In genomic region chr11:57493507-57494503, GRCh38 we compare ENCODE assay signal across 1 cellular context.
TF ChIP-seq lines count a peak whose summit lies in the region.

No MANE protein-coding gene starts in this region.

TF ChIP-seq in GM12878, 131 proteins besides CTCF, POLR2A, EP300 and RAD21:
- TF ChIP-seq CEBPZ (IDR thresholded peaks at IDR 0.05; ENCODE audit: low read depth, low read length) (no peak), NR2C2 (IDR thresholded peaks at IDR 0.05; ENCODE audit: borderline replicate concordance, control insufficient read depth, insufficient read length, low read depth) (no peak), NRF1 (conservative IDR thresholded peaks at IDR 0.05; ENCODE audit: low read depth, low read length) (no peak), POU2F2 (IDR thresholded peaks at IDR 0.05; ENCODE audit: borderline replicate concordance, low read depth, low read length) (no peak), SMC3 (IDR thresholded peaks at IDR 0.05; ENCODE audit: borderline replicate concordance, low read length) (peak; percentile 89), ATF3 (IDR thresholded peaks at IDR 0.05; ENCODE audit: borderline replicate concordance, extremely low read depth, low read depth, low read length) (no peak), E4F1 (IDR thresholded peaks at IDR 0.05; ENCODE audit: borderline replicate concordance, partially characterized antibody) (no peak), MAX (IDR thresholded peaks at IDR 0.05; ENCODE audit: low read depth, low read length) (0 out of 2 replicates have a peak, but pooled peaks have one; percentile 19), BHLHE40 (IDR thresholded peaks at IDR 0.05; ENCODE audit: borderline replicate concordance in 1 of 2, low read depth in 2 of 2, low read length in 1 of 2) (peak; percentile 34 to 47; a peak in 2 of 4 replicates), PAX5 (IDR thresholded peaks at IDR 0.05; ENCODE audit: borderline replicate concordance, low read depth, low read length) (no peak), CEBPB (IDR thresholded peaks at IDR 0.05; ENCODE audit: borderline replicate concordance in 1 of 2, low read depth in 2 of 2, low read length in 2 of 2) (peak in 1 of 2 experiments; percentile 70; a peak in 1 of 4 replicates), ZBTB33 (IDR thresholded peaks at IDR 0.05) (no peak), PKNOX1 (IDR thresholded peaks at IDR 0.05) (no peak), GABPA (IDR thresholded peaks at IDR 0.05; ENCODE audit: low read depth) (no peak), YBX1 (IDR thresholded peaks at IDR 0.05) (no peak), YY1 (IDR thresholded peaks at IDR 0.05; ENCODE audit: low read depth, low read length) (0 out of 2 replicates have a peak, but pooled peaks have one; percentile 37), TCF3 (IDR thresholded peaks at IDR 0.05; ENCODE audit: borderline replicate concordance, insufficient read depth, low read depth, low read length) (0 out of 2 replicates have a peak, but pooled peaks have one; percentile 26), TCF12 (IDR thresholded peaks at IDR 0.05; ENCODE audit: low read depth, low read length) (peak; percentile 39; the same call in 1 of the 2 replicates), LARP7 (IDR thresholded peaks at IDR 0.05) (no peak)
